In the genomic region with DNA sequence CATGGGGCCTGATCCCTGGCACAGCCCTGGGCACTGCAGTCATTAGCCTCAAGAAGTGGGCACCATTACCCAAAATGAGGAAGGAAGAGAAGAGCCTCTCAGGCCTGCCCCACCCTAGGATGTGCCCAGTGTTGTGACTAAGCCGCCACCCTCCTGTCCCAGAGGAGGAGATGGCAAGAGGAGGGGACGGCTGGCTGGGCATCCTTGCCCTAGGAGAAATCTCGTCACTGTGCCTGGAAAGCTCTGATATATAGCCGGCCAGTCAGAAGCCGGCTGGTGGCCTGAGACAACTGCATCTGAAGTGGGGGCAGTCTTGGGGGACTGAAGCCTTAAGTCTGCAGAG, we compare ENCODE assay signal across 19 cellular contexts.
DNase-seq lines count a peak whose midpoint lies in the region; ATAC-seq, FAIRE-seq and TF ChIP-seq lines count a peak whose summit lies in the region.
"Had no signal": no experiment of that assay in that cellular context is flagged by ENCODE, and none has a peak within 500 bp of the region (broad histone marks: within the 10 kb centered on the region; RNA-seq: fewer than 3 reads in every experiment).

No MANE protein-coding gene starts in this region.

- ATAC-seq in left ventricle myocardium superior: peak; percentile 68
- ATAC-seq: CD8-positive, alpha-beta T cell had no signal

- peaks cover 17% of the 10 kb centered on the region for H3K36me3 Mint-ChIP-seq in HFFc6 (ENCODE audit: low read depth)

- peak overlapping the region in 4 of 11 experiments; percentile 11 to 52 (median 42); a peak in 7 of 22 replicates for H3K27ac ChIP-seq in BLaER1 treated with 17β-estradiol and CSF1 and Interleukin-3, amounts not matched to agents 10 nM and 100 nM
- H3K27ac ChIP-seq: pancreas, tibial nerve had no signal

- intact Hi-C loops in left ventricle myocardium superior (cut with micrococcal nuclease): no loop called here
- intact Hi-C loops in posterior vena cava (cut with DNase I): no loop called here

- H3K4me1 Mint-ChIP-seq in HFFc6 (ENCODE audit: low read depth): peaks cover 14% of the 10 kb centered on the region

- H3K27me3 ChIP-seq in BLaER1 treated with 17β-estradiol and CSF1 and Interleukin-3, amounts not matched to agents 10 nM and 100 nM: no peaks in the 10 kb centered on the region
- H3K27me3 ChIP-seq: pancreas, tibial nerve had no signal

- H3K36me3 ChIP-seq in BLaER1 treated with 17β-estradiol and CSF1 and Interleukin-3, amounts not matched to agents 10 nM and 100 nM: peaks cover 0 to 16% (median 2%) of the 10 kb centered on the region in 11 experiments; a peak in 7 of 22 replicates
- H3K36me3 ChIP-seq: pancreas had no signal

- no peaks in the 10 kb centered on the region for H3K27me3 Mint-ChIP-seq in HFFc6 (ENCODE audit: insufficient read depth)

- H3K4me2 ChIP-seq in BLaER1 treated with 17β-estradiol and CSF1 and Interleukin-3, amounts not matched to agents 10 nM and 100 nM: peak overlapping the region; percentile 69 to 90 (median 80)

- H3K4me3 Mint-ChIP-seq in HFFc6: no peak overlapping the region
- H3K4me3 Mint-ChIP-seq: activated CD4-positive, alpha-beta T cell treated with anti-CD3 and anti-CD28 coated beads, Interleukin-2, amount 10 ng/mL, durations not matched to agents 24 days and 14 days; activated T-helper 1 cell treated with anti-CD3 and anti-CD28 coated beads, Interleukin-12 subunit alpha, Interleukin-12 subunit beta, Interleukin-2, Interleukin-4 antibody, amounts not matched to agents 30 ng/mL and 10 ng/mL and 1 ng/mL, durations not matched to agents 14 hours and 24 hours and 36 hours; CD8-positive, alpha-beta T cell; T-helper 1 cell treated with Interleukin-12 subunit alpha and Interleukin-12 subunit beta and Interleukin-4 antibody, amounts not matched to agents 30 μg/mL and 1 μg/mL, for 36 hours had no signal

- H3K4me1 ChIP-seq in BLaER1 treated with 17β-estradiol and CSF1 and Interleukin-3, amounts not matched to agents 10 nM and 100 nM: peaks cover 31 to 68% (median 48%) of the 10 kb centered on the region in 10 experiments
- H3K4me1 ChIP-seq: pancreas had no signal

- no peaks in the 10 kb centered on the region; the same call in 1 of the 2 replicates for H3K9me3 Mint-ChIP-seq in HFFc6
- H3K9me3 Mint-ChIP-seq: activated CD4-positive, alpha-beta T cell treated with anti-CD3 and anti-CD28 coated beads, Interleukin-2, amount 10 ng/mL, durations not matched to agents 24 days and 14 days; activated T-helper 1 cell treated with anti-CD3 and anti-CD28 coated beads, Interleukin-12 subunit alpha, Interleukin-12 subunit beta, Interleukin-2, Interleukin-4 antibody, amounts not matched to agents 30 ng/mL and 10 ng/mL and 1 ng/mL, durations not matched to agents 14 hours and 24 hours and 36 hours; CD8-positive, alpha-beta T cell had no signal

- peak overlapping the region; percentile 2; the same call in 1 of the 2 replicates for H3K27ac Mint-ChIP-seq in HFFc6
- H3K27ac Mint-ChIP-seq: activated CD4-positive, alpha-beta T cell treated with anti-CD3 and anti-CD28 coated beads, Interleukin-2, amount 10 ng/mL, durations not matched to agents 24 days and 14 days; activated T-helper 1 cell treated with anti-CD3 and anti-CD28 coated beads, Interleukin-12 subunit alpha, Interleukin-12 subunit beta, Interleukin-2, Interleukin-4 antibody, amounts not matched to agents 30 ng/mL and 10 ng/mL and 1 ng/mL, durations not matched to agents 14 hours and 24 hours and 36 hours; CD8-positive, alpha-beta T cell; T-helper 1 cell treated with Interleukin-12 subunit alpha and Interleukin-12 subunit beta and Interleukin-4 antibody, amounts not matched to agents 30 μg/mL and 1 μg/mL, for 36 hours had no signal

- H4K20me1 ChIP-seq in BLaER1 treated with 17β-estradiol and CSF1 and Interleukin-3, amounts not matched to agents 10 nM and 100 nM: peaks cover 0 to 19% (median 0%) of the 10 kb centered on the region in 11 experiments; a peak in 2 of 22 replicates

- H3K9ac ChIP-seq in BLaER1 treated with 17β-estradiol and CSF1 and Interleukin-3, amounts not matched to agents 10 nM and 100 nM: peak overlapping the region in 3 of 11 experiments; percentile 17 to 22 (median 19); a peak in 5 of 22 replicates

- H3K4me3 ChIP-seq in BLaER1 treated with 17β-estradiol and CSF1 and Interleukin-3, amounts not matched to agents 10 nM and 100 nM: peak overlapping the region in 1 of 10 experiments; percentile 9; a peak in 3 of 20 replicates
- H3K4me3 ChIP-seq: pancreas, tibial nerve had no signal

- DNase-seq in HFFc6: no peak
- DNase-seq in left ventricle myocardium superior: peak; percentile 46
- DNase-seq in posterior vena cava (ENCODE audit: low spot score): peak; percentile 80
- DNase-seq in GM03348 (ENCODE audit: low spot score): no peak
- no peak for DNase-seq in hippocampal formation (lab: John Stamatoyannopoulos, UW)
- DNase-seq in RCC 7860 (ENCODE audit: low spot score): no peak
- DNase-seq: activated CD4-positive, alpha-beta T cell treated with anti-CD3 and anti-CD28 coated beads, Interleukin-2, amount 10 ng/mL, durations not matched to agents 24 days and 14 days; anterior cingulate cortex; CD8-positive, alpha-beta T cell; Kasumi-1; NCI-H1694; NCI-H526; stimulated activated CD4-positive, alpha-beta T cell treated with anti-CD3 and anti-CD28 coated beads, Interleukin-15, amount 100 ng/mL, for 24 hours had no signal

- TF ChIP-seq CTCF in HFFc6 (IDR thresholded peaks at IDR 0.05): no peak

- FAIRE-seq in RCC 7860 (lab: Jason Lieb, UNC): no peak
- FAIRE-seq: H1, pancreas had no signal

- H3K9me3 ChIP-seq in BLaER1 treated with 17β-estradiol and CSF1 and Interleukin-3, amounts not matched to agents 10 nM and 100 nM (replicated peaks in 1 of 11): peaks cover 2 to 16% (median 6%) of the 10 kb centered on the region in 11 experiments; a peak in 19 of 22 replicates
- H3K9me3 ChIP-seq: pancreas had no signal

Comparison
In these comparisons a context has a peak if more than half of its experiments do, and no peak if none do; other contexts are left out.
1. DNase-seq: peak in left ventricle myocardium superior (single experiment) and posterior vena cava (single experiment); none in HFFc6 (single experiment), GM03348 (single experiment), hippocampal formation (0 of 2) and RCC 7860 (single experiment).